8 cellular contexts compared by ENCODE assay signal in genomic region chr5:108382784-108383358, GRCh38. TPM values are rescaled to one million over a fixed set of nuclear protein-coding genes. Genes with fewer than 3 reads are reported as not detected.
A peak's percentile ranks its signal among the peaks of the same experiment; 100 is the strongest.
DNase-seq lines count a peak whose midpoint lies in the region; ATAC-seq, FAIRE-seq and TF ChIP-seq lines count a peak whose summit lies in the region.

No MANE protein-coding gene starts in this region.

- H3K9me3 Mint-ChIP-seq in neural progenitor cell: peaks cover 2% of the 10 kb centered on the region

- no peaks in the 10 kb centered on the region for H3K9me1 ChIP-seq in endothelial cell of umbilical vein (replicated peaks; ENCODE audit: control insufficient read depth, extremely low read depth, insufficient read depth, low read length)

- DNase-seq in DMS53 (lab: John Stamatoyannopoulos, UW): peak; percentile 83
- peak; percentile 9 for DNase-seq in HEK293T (ENCODE audit: extremely low spot score)
- peak; percentile 57 for DNase-seq in SKM-1 (lab: John Stamatoyannopoulos, UW; ENCODE audit: unreplicated experiment)
- no peak for DNase-seq in endothelial cell of umbilical vein (ENCODE audit: low read depth, low spot score)
- peak; percentile 2 for DNase-seq in neural progenitor cell (ENCODE audit: low spot score)
- no peak for DNase-seq in NCI-H146 treated with DMSO at 0.1 percent for 48 hours (lab: John Stamatoyannopoulos, UW; ENCODE audit: unreplicated experiment)
- no peak for DNase-seq in H54 (ENCODE audit: insufficient read length, low spot score)

- intact Hi-C loops in endothelial cell of umbilical vein (cut with micrococcal nuclease): loop anchor here (1.0 to 5.0 kb wide), 3 partner anchors 123 to 1304 kb away; partner anchors contain the start of genes FER and MAN2A1

- H3K27me3 ChIP-seq in endothelial cell of umbilical vein (ENCODE audit: control insufficient read depth in 2 of 2, insufficient read depth in 2 of 2, low read length in 2 of 2) (no peaks in the 10 kb centered on the region), neural progenitor cell (no peaks in the 10 kb centered on the region)

- H3K79me2 ChIP-seq in endothelial cell of umbilical vein (ENCODE audit: control insufficient read depth, insufficient read depth, low read length): no peaks in the 10 kb centered on the region
- peaks cover 28% of the 10 kb centered on the region for H3K79me2 ChIP-seq in neural progenitor cell (ENCODE audit: low read depth)

- dilution Hi-C loops in endothelial cell of umbilical vein (cut with MboI; ENCODE audit: extremely low pct_ligation_motif_present, low sequenced_read_pairs): no loop called here

- H3K4me3 ChIP-seq in endothelial cell of umbilical vein (replicated peaks in 1 of 3; ENCODE audit: insufficient read depth in 1 of 3, low read depth in 1 of 3, low read length in 3 of 3) (peak overlapping the region in 2 of 3 experiments; percentile 64 to 99), neural progenitor cell (peak overlapping the region; percentile 82)

- no peaks in the 10 kb centered on the region for H3K36me3 ChIP-seq in endothelial cell of umbilical vein (ENCODE audit: control insufficient read depth in 2 of 2, extremely low read depth in 1 of 2, insufficient read depth in 2 of 2, low read length in 2 of 2)
- H3K36me3 ChIP-seq in neural progenitor cell: no peaks in the 10 kb centered on the region

- FAIRE-seq in endothelial cell of umbilical vein (lab: Jason Lieb, UNC): no peak
- no peak for FAIRE-seq in H54 (lab: Jason Lieb, UNC)

- POLR2A ChIA-PET in HEK293T (lab: Yijun Ruan, JAX): interaction anchor here (1.0 to 2.1 kb wide), 5 partner anchors 9 to 124 kb away, joined by 3 to 16 read pairs (median 7); no protein-coding TSS in a partner anchor
- POLR2A ChIA-PET in endothelial cell of umbilical vein (lab: Charles Lee): no interaction called here

- H3K4me2 ChIP-seq in endothelial cell of umbilical vein (ENCODE audit: insufficient read depth, low read length) (peak overlapping the region; percentile 82), neural progenitor cell (peak overlapping the region; percentile 98)

- TF ChIP-seq POLR2A in endothelial cell of umbilical vein (IDR thresholded peaks at IDR 0.05; ENCODE audit: low read depth, low read length) (no peak), H54 (IDR thresholded peaks at IDR 0.05; ENCODE audit: low read depth, low read length) (no peak)

- H3K27ac ChIP-seq in endothelial cell of umbilical vein (ENCODE audit: insufficient read depth, low read depth, low read length) (no peak overlapping the region), neural progenitor cell (no peak overlapping the region)

- peaks cover 28% of the 10 kb centered on the region for H3F3A ChIP-seq in neural progenitor cell (ENCODE audit: low read depth)

- H3K4me1 Mint-ChIP-seq in neural progenitor cell: peaks cover 26% of the 10 kb centered on the region

- H3K9me3 ChIP-seq in endothelial cell of umbilical vein (replicated peaks; ENCODE audit: control insufficient read depth, insufficient read depth, low read length) (no peaks in the 10 kb centered on the region), neural progenitor cell (ENCODE audit: low read depth) (no peaks in the 10 kb centered on the region)

- H3K27me3 Mint-ChIP-seq in neural progenitor cell (ENCODE audit: insufficient read depth, low read depth): no peaks in the 10 kb centered on the region

- H2AFZ ChIP-seq in endothelial cell of umbilical vein (ENCODE audit: low read depth, low read length): peak overlapping the region; percentile 50
- H2AFZ ChIP-seq in neural progenitor cell (replicated peaks): peak overlapping the region; percentile 86

- H3K27ac Mint-ChIP-seq in neural progenitor cell: peak overlapping the region; percentile 2

- peak overlapping the region; percentile 85 for H3K9ac ChIP-seq in endothelial cell of umbilical vein (replicated peaks; ENCODE audit: extremely low read depth, insufficient read depth, low read length)
- no peak overlapping the region for H3K9ac ChIP-seq in neural progenitor cell

- CTCF ChIA-PET in HEK293T (lab: Yijun Ruan, JAX): no interaction called here
- CTCF ChIA-PET in endothelial cell of umbilical vein (lab: Charles Lee): no interaction called here

- H3K36me3 Mint-ChIP-seq in neural progenitor cell: peaks cover 4% of the 10 kb centered on the region

- H3K4me1 ChIP-seq in endothelial cell of umbilical vein (ENCODE audit: control insufficient read depth, extremely low read depth, insufficient read depth, low read length): peaks cover 17% of the 10 kb centered on the region
- H3K4me1 ChIP-seq in neural progenitor cell: peaks cover 15% of the 10 kb centered on the region

- peak overlapping the region; percentile 93 for H3K4me3 Mint-ChIP-seq in neural progenitor cell

- no TSS peak for BruUV-seq in endothelial cell of umbilical vein (replicated peaks; lab: Mats Ljungman, UMichigan)

- ATAC-seq in GM21515 (IDR thresholded peaks at IDR 0.05; ENCODE audit: unreplicated experiment): no peak

- H4K20me1 ChIP-seq in endothelial cell of umbilical vein (replicated peaks; ENCODE audit: control insufficient read depth, extremely low read depth, insufficient read depth, low read length) (no peaks in the 10 kb centered on the region), neural progenitor cell (ENCODE audit: low read depth) (peaks cover 11% of the 10 kb centered on the region)

- TF ChIP-seq CTCF in endothelial cell of umbilical vein (IDR thresholded peaks at IDR 0.05; ENCODE audit: extremely low read depth in 1 of 2, insufficient read depth in 1 of 2, low read depth in 1 of 2, low read length in 2 of 2): no peak
- no peak for TF ChIP-seq CTCF in neural progenitor cell (IDR thresholded peaks at IDR 0.05)

TF ChIP-seq in HEK293T, 16 proteins besides CTCF, POLR2A, EP300 and RAD21:
- TF ChIP-seq ZNF384 (IDR thresholded peaks at IDR 0.05) (no peak), L3MBTL2 (conservative IDR thresholded peaks at IDR 0.05) (no peak), SP1 (IDR thresholded peaks at IDR 0.05) (no peak), PKNOX1 (IDR thresholded peaks at IDR 0.05) (no peak), LEF1 (IDR thresholded peaks at IDR 0.05; ENCODE audit: borderline replicate concordance) (no peak), ARNT (IDR thresholded peaks at IDR 0.05) (no peak), NFRKB (IDR thresholded peaks at IDR 0.05) (no peak), BHLHE40 (IDR thresholded peaks at IDR 0.05; ENCODE audit: borderline replicate concordance) (no peak), TARDBP (IDR thresholded peaks at IDR 0.05) (no peak), FOXM1 (IDR thresholded peaks at IDR 0.05; ENCODE audit: borderline replicate concordance) (no peak), SUZ12 (IDR thresholded peaks at IDR 0.05) (no peak), FOXA1 (IDR thresholded peaks at IDR 0.05) (no peak), ELF4 (IDR thresholded peaks at IDR 0.05) (no peak), HDGF (IDR thresholded peaks at IDR 0.05; ENCODE audit: borderline replicate concordance) (no peak), CTBP1 (IDR thresholded peaks at IDR 0.05; ENCODE audit: borderline replicate concordance) (no peak)
TF ChIP-seq in HEK293T: peak in this region for 0.

TF ChIP-seq in endothelial cell of umbilical vein, 7 proteins besides CTCF, POLR2A, EP300 and RAD21:
- TF ChIP-seq MAX (IDR thresholded peaks at IDR 0.05; ENCODE audit: insufficient read depth, insufficient read length) (no peak), MYC (IDR thresholded peaks at IDR 0.05; ENCODE audit: low read depth, low read length) (no peak), EZH2 (IDR thresholded peaks at IDR 0.05; ENCODE audit: borderline replicate concordance, low read depth, low read length, severe bottlenecking) (no peak), POLR2AphosphoS5 (IDR thresholded peaks at IDR 0.05; ENCODE audit: insufficient read depth, low read depth, low read length) (no peak), FOS (IDR thresholded peaks at IDR 0.05; ENCODE audit: borderline replicate concordance, insufficient read depth, low read length) (no peak), GATA2 (IDR thresholded peaks at IDR 0.05; ENCODE audit: insufficient read depth, insufficient read length, low read depth, low read length) (no peak), JUN (IDR thresholded peaks at IDR 0.05; ENCODE audit: borderline replicate concordance, insufficient read depth, insufficient read length, low read depth) (no peak)

RNA-seq across cellular contexts. Expression of gene FBXL17, which starts 1.0 kb away (rescaled TPM):
- 8.8 and 13.9 TPM in 2 replicates for total RNA-seq in endothelial cell of umbilical vein
- 1.4 and 2.7 TPM in 2 replicates for polyA plus RNA-seq in endothelial cell of umbilical vein
- 2.4 and 2.5 TPM in 2 replicates for polyA plus RNA-seq in endothelial cell of umbilical vein (2011; cell fraction: cytosol; rRNA removed)
- polyA plus RNA-seq in endothelial cell of umbilical vein (2011; cell fraction: nucleus; rRNA removed): 4.0 and 4.5 TPM in 2 replicates
- polyA plus RNA-seq in endothelial cell of umbilical vein (2012): 5.5 and 7.5 TPM in 2 replicates
- polyA minus RNA-seq in endothelial cell of umbilical vein: 8.7 and 14.5 TPM in 2 replicates
- polyA minus RNA-seq in endothelial cell of umbilical vein (2011; cell fraction: cytosol; rRNA and poly(A)+ RNA removed): 5.9 TPM
- polyA minus RNA-seq in endothelial cell of umbilical vein (2011; cell fraction: nucleus; rRNA and poly(A)+ RNA removed): 28.4 and 39.7 TPM in 2 replicates
- 6.3 and 7.6 TPM in 2 replicates for total RNA-seq in neural progenitor cell (ENCODE audit: low replicate concordance)

Comparison
In these comparisons a context has a peak if more than half of its experiments do, and no peak if none do; other contexts are left out.
1. DNase-seq: peak in DMS53 (single experiment), HEK293T (single experiment), SKM-1 (single experiment) and neural progenitor cell (single experiment); none in endothelial cell of umbilical vein (single experiment), NCI-H146 treated with DMSO at 0.1 percent for 48 hours (single experiment) and H54 (single experiment).